Comparison of ENCODE assay signal across 1 cellular context in genomic region chr1:53128401-53128800, GRCh38.
TF ChIP-seq lines count a peak whose summit lies in the region.

No MANE protein-coding gene starts in this region.

TF ChIP-seq in WTC11, 78 proteins besides CTCF, POLR2A, EP300 and RAD21 (continued from another document):
- TF ChIP-seq CDX4 (CRISPR knock-in tag; IDR thresholded peaks at IDR 0.05; ENCODE audit: borderline replicate concordance) (no peak), ZNF425 (CRISPR knock-in tag; conservative IDR thresholded peaks at IDR 0.05) (no peak), NR2C2 (CRISPR knock-in tag; IDR thresholded peaks at IDR 0.05) (no peak), AFF4 (CRISPR knock-in tag; IDR thresholded peaks at IDR 0.05; ENCODE audit: borderline replicate concordance) (no peak), MAX (CRISPR knock-in tag; IDR thresholded peaks at IDR 0.05) (no peak)
